Comparison of ENCODE assay signal across 14 cellular contexts in the genomic region with DNA sequence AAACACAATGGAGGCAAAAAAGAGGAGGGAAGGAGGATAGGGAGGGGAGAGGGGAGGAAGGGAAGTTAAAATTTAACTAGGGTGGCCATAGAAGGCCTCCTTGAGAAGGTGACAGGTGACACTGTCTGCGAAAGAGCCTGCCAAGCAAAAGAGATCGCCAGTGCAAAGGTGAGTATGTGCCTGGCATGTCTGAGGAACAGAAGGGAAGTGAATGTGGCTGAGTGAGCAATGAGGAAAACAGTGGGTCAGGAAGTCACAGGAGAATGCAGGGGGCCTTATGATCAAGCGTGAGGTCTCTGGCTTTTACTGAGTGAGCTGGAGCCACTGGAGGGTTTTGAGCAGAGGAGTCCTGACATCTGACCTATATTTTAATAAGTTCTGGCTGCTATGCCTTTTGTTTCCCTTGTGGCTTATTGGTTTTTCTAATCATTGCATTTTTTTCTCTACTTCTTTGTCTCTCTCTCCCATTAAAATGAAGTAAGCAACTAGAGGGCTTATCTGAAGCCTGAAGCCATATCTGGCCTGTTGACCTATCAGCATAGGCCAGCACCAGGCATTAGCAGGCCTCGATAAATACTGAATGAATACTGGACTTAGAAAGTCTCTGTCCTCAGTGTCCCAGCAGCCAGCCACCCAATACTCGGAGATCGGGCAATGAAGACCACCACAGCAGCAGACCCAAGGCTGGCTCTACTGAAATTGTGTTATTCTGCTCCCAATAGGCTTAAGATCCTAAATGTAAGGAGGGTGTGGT. TPM values are rescaled to one million over a fixed set of nuclear protein-coding genes. Genes with fewer than 3 reads are reported as not detected.
A peak's percentile ranks its signal among the peaks of the same experiment; 100 is the strongest.
DNase-seq lines count a peak whose midpoint lies in the region; ATAC-seq, FAIRE-seq and TF ChIP-seq lines count a peak whose summit lies in the region.
"Had no signal": no experiment of that assay in that cellular context is flagged by ENCODE, and none has a peak within 500 bp of the region (broad histone marks: within the 10 kb centered on the region; RNA-seq: fewer than 3 reads in every experiment).

No MANE protein-coding gene starts in this region.

- H3K4me3 ChIP-seq in endothelial cell of umbilical vein (replicated peaks in 1 of 3; ENCODE audit: insufficient read depth in 1 of 3, low read depth in 1 of 3, low read length in 3 of 3): no peak overlapping the region
- peak overlapping the region in 1 of 4 donors; percentile 6 for H3K4me3 ChIP-seq in pancreas

- H4K20me1 ChIP-seq in endothelial cell of umbilical vein (replicated peaks; ENCODE audit: control insufficient read depth, extremely low read depth, insufficient read depth, low read length): no peaks in the 10 kb centered on the region

- no peaks in the 10 kb centered on the region for H3K27me3 Mint-ChIP-seq in T-helper 17 cell
- H3K27me3 Mint-ChIP-seq in T-helper 2 cell treated with Interferon-gamma antibody and Interleukin-4, amounts not matched to agents 5 μg/mL and 100 μg/mL, for 36 hours (ENCODE audit: low read depth): no peaks in the 10 kb centered on the region
- no peaks in the 10 kb centered on the region for H3K27me3 Mint-ChIP-seq in activated T-helper 2 cell treated with anti-CD3 and anti-CD28 coated beads, Interferon-gamma antibody, Interleukin-2, Interleukin-4, amounts not matched to agents 10 μg/mL and 5 μg/mL and 100 μg/mL, durations not matched to agents 14 hours and 24 hours and 36 hours (ENCODE audit: low read depth)

- peaks cover 39% of the 10 kb centered on the region for H3K4me1 ChIP-seq in endothelial cell of umbilical vein (ENCODE audit: control insufficient read depth, extremely low read depth, insufficient read depth, low read length)
- peaks cover 44 to 72% (median 62%) of the 10 kb centered on the region in 3 donors for H3K4me1 ChIP-seq in pancreas

- WGBS in pancreas, 2 donors: 18 to 20% methylated on average over 6 of the region's 6 CpGs

- CTCF ChIA-PET in endothelial cell of umbilical vein (lab: Charles Lee): interaction anchor here (0.6 to 1.4 kb wide), 2 partner anchors 13 to 60 kb away, joined by 3 to 4 read pairs; no protein-coding TSS in a partner anchor

- H3K36me3 ChIP-seq in endothelial cell of umbilical vein (ENCODE audit: control insufficient read depth in 2 of 2, extremely low read depth in 1 of 2, insufficient read depth in 2 of 2, low read length in 2 of 2) (peaks cover 0 to 6% of the 10 kb centered on the region in 2 experiments), pancreas (no peaks in the 10 kb centered on the region)

- peak; percentile 67 for DNase-seq in DMS53 (lab: John Stamatoyannopoulos, UW)
- DNase-seq in T-helper 17 cell: no peak
- DNase-seq in endothelial cell of umbilical vein (ENCODE audit: low read depth, low spot score): peak; percentile 58
- peak in 4 of 6 donors; percentile 57 to 81 (median 72) for DNase-seq in pancreas
- DNase-seq in NCI-H69 (lab: John Stamatoyannopoulos, UW): no peak
- DNase-seq in T-helper 2 cell treated with Interferon-gamma antibody and Interleukin-4, amounts not matched to agents 5 μg/mL and 100 μg/mL, for 36 hours (ENCODE audit: low spot score): no peak
- no peak for DNase-seq in activated T-helper 2 cell treated with anti-CD3 and anti-CD28 coated beads, Interferon-gamma antibody, Interleukin-2, Interleukin-4, amounts not matched to agents 10 μg/mL and 5 μg/mL and 100 μg/mL, durations not matched to agents 14 hours and 24 hours and 36 hours (ENCODE audit: low spot score)
- DNase-seq: NCI-H2107; stimulated activated naive CD8-positive, alpha-beta T cell treated with anti-CD3 and anti-CD28 coated beads, Interleukin-15, Interleukin-2, amounts not matched to agents 100 U/mL and 50 U/mL, for 24 hours had no signal

- TF ChIP-seq CTCF in endothelial cell of umbilical vein (IDR thresholded peaks at IDR 0.05; ENCODE audit: extremely low read depth in 1 of 2, insufficient read depth in 1 of 2, low read depth in 1 of 2, low read length in 2 of 2): no peak
- no peak for TF ChIP-seq CTCF in pancreas (IDR thresholded peaks at IDR 0.05)

- no peak overlapping the region for H3K4me3 Mint-ChIP-seq in T-helper 17 cell
- H3K4me3 Mint-ChIP-seq in T-helper 2 cell treated with Interferon-gamma antibody and Interleukin-4, amounts not matched to agents 5 μg/mL and 100 μg/mL, for 36 hours: no peak overlapping the region
- no peak overlapping the region for H3K4me3 Mint-ChIP-seq in activated T-helper 2 cell treated with anti-CD3 and anti-CD28 coated beads, Interferon-gamma antibody, Interleukin-2, Interleukin-4, amounts not matched to agents 10 μg/mL and 5 μg/mL and 100 μg/mL, durations not matched to agents 14 hours and 24 hours and 36 hours (ENCODE audit: low read depth)

- no peaks in the 10 kb centered on the region for H3K36me3 Mint-ChIP-seq in T-helper 17 cell (ENCODE audit: low read depth)
- peaks cover 22% of the 10 kb centered on the region for H3K36me3 Mint-ChIP-seq in T-helper 2 cell treated with Interferon-gamma antibody and Interleukin-4, amounts not matched to agents 5 μg/mL and 100 μg/mL, for 36 hours (ENCODE audit: low read depth)
- H3K36me3 Mint-ChIP-seq in activated T-helper 2 cell treated with anti-CD3 and anti-CD28 coated beads, Interferon-gamma antibody, Interleukin-2, Interleukin-4, amounts not matched to agents 10 μg/mL and 5 μg/mL and 100 μg/mL, durations not matched to agents 14 hours and 24 hours and 36 hours (ENCODE audit: low read depth): peaks cover 13% of the 10 kb centered on the region

- POLR2A ChIA-PET in endothelial cell of umbilical vein (lab: Charles Lee): no interaction called here

- peak; percentile 47 for FAIRE-seq in endothelial cell of umbilical vein (lab: Jason Lieb, UNC)
- FAIRE-seq in pancreas (lab: Jason Lieb, UNC): no peak

- no peak overlapping the region for H2AFZ ChIP-seq in endothelial cell of umbilical vein (ENCODE audit: low read depth, low read length)

- dilution Hi-C loops in endothelial cell of umbilical vein (cut with MboI; ENCODE audit: extremely low pct_ligation_motif_present, low sequenced_read_pairs): no loop called here

- H3K4me2 ChIP-seq in endothelial cell of umbilical vein (ENCODE audit: insufficient read depth, low read length): peak overlapping the region; percentile 2

- H3K27ac Mint-ChIP-seq in T-helper 17 cell: peak overlapping the region; percentile 79
- H3K27ac Mint-ChIP-seq in T-helper 2 cell treated with Interferon-gamma antibody and Interleukin-4, amounts not matched to agents 5 μg/mL and 100 μg/mL, for 36 hours: no peak overlapping the region
- no peak overlapping the region for H3K27ac Mint-ChIP-seq in activated T-helper 2 cell treated with anti-CD3 and anti-CD28 coated beads, Interferon-gamma antibody, Interleukin-2, Interleukin-4, amounts not matched to agents 10 μg/mL and 5 μg/mL and 100 μg/mL, durations not matched to agents 14 hours and 24 hours and 36 hours

- no peaks in the 10 kb centered on the region for H3K9me1 ChIP-seq in endothelial cell of umbilical vein (replicated peaks; ENCODE audit: control insufficient read depth, extremely low read depth, insufficient read depth, low read length)

- no peak for ATAC-seq in T-helper 17 cell
- ATAC-seq in pancreas: peak; percentile 74 to 83 (median 79)
- ATAC-seq in HG03571 (IDR thresholded peaks at IDR 0.05; ENCODE audit: unreplicated experiment): no peak
- ATAC-seq: stimulated activated naive CD8-positive, alpha-beta T cell treated with anti-CD3 and anti-CD28 coated beads, Interleukin-15, Interleukin-2, amounts not matched to agents 100 U/mL and 50 U/mL, for 24 hours had no signal

- no peaks in the 10 kb centered on the region for H3K9me3 Mint-ChIP-seq in T-helper 2 cell treated with Interferon-gamma antibody and Interleukin-4, amounts not matched to agents 5 μg/mL and 100 μg/mL, for 36 hours
- H3K9me3 Mint-ChIP-seq in activated T-helper 2 cell treated with anti-CD3 and anti-CD28 coated beads, Interferon-gamma antibody, Interleukin-2, Interleukin-4, amounts not matched to agents 10 μg/mL and 5 μg/mL and 100 μg/mL, durations not matched to agents 14 hours and 24 hours and 36 hours: no peaks in the 10 kb centered on the region

- no peak for TF ChIP-seq POLR2A in endothelial cell of umbilical vein (IDR thresholded peaks at IDR 0.05; ENCODE audit: low read depth, low read length)

- no TSS peak for BruUV-seq in endothelial cell of umbilical vein (replicated peaks; lab: Mats Ljungman, UMichigan)

- H3K27me3 ChIP-seq in endothelial cell of umbilical vein (ENCODE audit: control insufficient read depth in 2 of 2, insufficient read depth in 2 of 2, low read length in 2 of 2) (no peaks in the 10 kb centered on the region), pancreas (no peaks in the 10 kb centered on the region)

- H3K4me1 Mint-ChIP-seq in T-helper 17 cell: peaks cover 61% of the 10 kb centered on the region
- peaks cover 28% of the 10 kb centered on the region for H3K4me1 Mint-ChIP-seq in T-helper 2 cell treated with Interferon-gamma antibody and Interleukin-4, amounts not matched to agents 5 μg/mL and 100 μg/mL, for 36 hours (ENCODE audit: low read depth)
- peaks cover 28% of the 10 kb centered on the region for H3K4me1 Mint-ChIP-seq in activated T-helper 2 cell treated with anti-CD3 and anti-CD28 coated beads, Interferon-gamma antibody, Interleukin-2, Interleukin-4, amounts not matched to agents 10 μg/mL and 5 μg/mL and 100 μg/mL, durations not matched to agents 14 hours and 24 hours and 36 hours (ENCODE audit: low read depth)

- H3K79me2 ChIP-seq in endothelial cell of umbilical vein (ENCODE audit: control insufficient read depth, insufficient read depth, low read length): peaks cover 54% of the 10 kb centered on the region

- no peaks in the 10 kb centered on the region for H3K9me3 ChIP-seq in T-helper 17 cell (ENCODE audit: control insufficient read depth, low read length, poor library complexity, severe bottlenecking)
- H3K9me3 ChIP-seq in endothelial cell of umbilical vein (replicated peaks; ENCODE audit: control insufficient read depth, insufficient read depth, low read length): no peaks in the 10 kb centered on the region
- H3K9me3 ChIP-seq in pancreas: no peaks in the 10 kb centered on the region

- intact Hi-C loops in endothelial cell of umbilical vein (cut with micrococcal nuclease) (loop anchor here (10.0 kb wide), 1 partner anchor 1042 kb away; a partner anchor contains a TSS), pancreas (cut with DNase I) (no loop called here)
- intact Hi-C loops in activated T-helper 2 cell treated with anti-CD3 and anti-CD28 coated beads, Interferon-gamma antibody, Interleukin-2, Interleukin-4, amounts not matched to agents 10 μg/mL and 5 μg/mL and 100 μg/mL, durations not matched to agents 14 hours and 24 hours and 36 hours (cut with micrococcal nuclease): no loop called here

- peak overlapping the region; percentile 38 for H3K27ac ChIP-seq in endothelial cell of umbilical vein (ENCODE audit: insufficient read depth, low read depth, low read length)
- peak overlapping the region; percentile 48 to 84 (median 68) for H3K27ac ChIP-seq in pancreas

- H3K9ac ChIP-seq in endothelial cell of umbilical vein (replicated peaks; ENCODE audit: extremely low read depth, insufficient read depth, low read length): no peak overlapping the region

RNA-seq across cellular contexts. Expression of a gene that starts 5.6 kb away (rescaled TPM):
- total RNA-seq in T-helper 17 cell: 10 to 100 TPM; 41.2 to 42.8 TPM
- total RNA-seq in endothelial cell of umbilical vein: 102 and 107 TPM in 2 replicates
- polyA plus RNA-seq in endothelial cell of umbilical vein: 131 and 188 TPM in 2 replicates
- polyA plus RNA-seq in endothelial cell of umbilical vein (2011; cell fraction: cytosol; rRNA removed): 80.3 and 85.9 TPM in 2 replicates
- 129 and 131 TPM in 2 replicates for polyA plus RNA-seq in endothelial cell of umbilical vein (2011; cell fraction: nucleus; rRNA removed)
- 84.9 and 85.8 TPM in 2 replicates for polyA plus RNA-seq in endothelial cell of umbilical vein (2012)
- 178 and 221 TPM in 2 replicates for polyA minus RNA-seq in endothelial cell of umbilical vein
- 46.8 TPM for polyA minus RNA-seq in endothelial cell of umbilical vein (2011; cell fraction: cytosol; rRNA and poly(A)+ RNA removed)
- 73.2 and 80.7 TPM in 2 replicates for polyA minus RNA-seq in endothelial cell of umbilical vein (2011; cell fraction: nucleus; rRNA and poly(A)+ RNA removed)
- 10 to 100 TPM; 27.5 to 49.9 (median 40.7) TPM for total RNA-seq in pancreas
- 10 to 100 TPM; 28.3 to 31.7 TPM for polyA plus RNA-seq in pancreas
- total RNA-seq in activated T-helper 2 cell treated with anti-CD3 and anti-CD28 coated beads, Interferon-gamma antibody, Interleukin-2, Interleukin-4, amounts not matched to agents 10 μg/mL and 5 μg/mL and 100 μg/mL, durations not matched to agents 14 hours and 24 hours and 36 hours: 73.4 and 76.4 TPM in 2 replicates

RNA-seq across cellular contexts. Expression of a gene that starts 55.6 kb away (rescaled TPM):
- total RNA-seq in T-helper 17 cell (not detected), endothelial cell of umbilical vein (not detected in 2 replicates), pancreas (not detected)
- polyA plus RNA-seq in endothelial cell of umbilical vein (not detected in 2 replicates), pancreas (under 1 TPM in 1 of 2 donors, not detected in 1; 0.09 TPM)
- polyA plus RNA-seq in endothelial cell of umbilical vein (2011; cell fraction: cytosol; rRNA removed): not detected in 2 replicates
- not detected in 2 replicates for polyA plus RNA-seq in endothelial cell of umbilical vein (2011; cell fraction: nucleus; rRNA removed)
- not detected in 2 replicates for polyA plus RNA-seq in endothelial cell of umbilical vein (2012)
- not detected in 2 replicates for polyA minus RNA-seq in endothelial cell of umbilical vein
- polyA minus RNA-seq in endothelial cell of umbilical vein (2011; cell fraction: cytosol; rRNA and poly(A)+ RNA removed): not detected
- not detected in 2 replicates for polyA minus RNA-seq in endothelial cell of umbilical vein (2011; cell fraction: nucleus; rRNA and poly(A)+ RNA removed)
- total RNA-seq in activated T-helper 2 cell treated with anti-CD3 and anti-CD28 coated beads, Interferon-gamma antibody, Interleukin-2, Interleukin-4, amounts not matched to agents 10 μg/mL and 5 μg/mL and 100 μg/mL, durations not matched to agents 14 hours and 24 hours and 36 hours: not detected in 2 replicates
- total RNA-seq: dermis microvascular lymphatic vessel endothelial cell, glomerular endothelial cell, myocyte, RPMI7951 had no signal

Comparison
In these comparisons a context has a peak if more than half of its experiments do, and no peak if none do; other contexts are left out.
1. DNase-seq: peak in DMS53 (single experiment), endothelial cell of umbilical vein (single experiment) and pancreas (4 of 6); none in T-helper 17 cell (0 of 3), NCI-H69 (single experiment), T-helper 2 cell treated with Interferon-gamma antibody and Interleukin-4, amounts not matched to agents 5 μg/mL and 100 μg/mL, for 36 hours (single experiment) and activated T-helper 2 cell treated with anti-CD3 and anti-CD28 coated beads, Interferon-gamma antibody, Interleukin-2, Interleukin-4, amounts not matched to agents 10 μg/mL and 5 μg/mL and 100 μg/mL, durations not matched to agents 14 hours and 24 hours and 36 hours (single experiment).
2. ATAC-seq: peak in pancreas (4 of 4); none in T-helper 17 cell (single experiment) and HG03571 (single experiment).